Comparison of ENCODE assay signal across 1 cellular context in genomic region chr5:148179234-148179824, GRCh38.
TF ChIP-seq lines count a peak whose summit lies in the region.

No MANE protein-coding gene starts in this region.

TF ChIP-seq in GM23338, 12 proteins besides CTCF, POLR2A, EP300 and RAD21 (continued from another document):
- TF ChIP-seq REST (IDR thresholded peaks at IDR 0.05; ENCODE audit: unreplicated experiment) (no peak), JUNB (IDR thresholded peaks at IDR 0.05; ENCODE audit: unreplicated experiment) (no peak), ZNF331 (CRISPR knock-in tag; IDR thresholded peaks at IDR 0.05; ENCODE audit: low read depth) (no peak), NANOG (IDR thresholded peaks at IDR 0.05; ENCODE audit: borderline replicate concordance) (no peak), CREB1 (CRISPR knock-in tag; IDR thresholded peaks at IDR 0.05; ENCODE audit: low read depth) (no peak), EZH2phosphoT487 (IDR thresholded peaks at IDR 0.05; ENCODE audit: unreplicated experiment) (no peak), STAT1 (IDR thresholded peaks at IDR 0.05; ENCODE audit: unreplicated experiment) (no peak), ETS1 (IDR thresholded peaks at IDR 0.05) (no peak), ZNF114 (CRISPR knock-in tag; IDR thresholded peaks at IDR 0.05) (no peak)
